1 cellular context compared by ENCODE assay signal in the genomic region with DNA sequence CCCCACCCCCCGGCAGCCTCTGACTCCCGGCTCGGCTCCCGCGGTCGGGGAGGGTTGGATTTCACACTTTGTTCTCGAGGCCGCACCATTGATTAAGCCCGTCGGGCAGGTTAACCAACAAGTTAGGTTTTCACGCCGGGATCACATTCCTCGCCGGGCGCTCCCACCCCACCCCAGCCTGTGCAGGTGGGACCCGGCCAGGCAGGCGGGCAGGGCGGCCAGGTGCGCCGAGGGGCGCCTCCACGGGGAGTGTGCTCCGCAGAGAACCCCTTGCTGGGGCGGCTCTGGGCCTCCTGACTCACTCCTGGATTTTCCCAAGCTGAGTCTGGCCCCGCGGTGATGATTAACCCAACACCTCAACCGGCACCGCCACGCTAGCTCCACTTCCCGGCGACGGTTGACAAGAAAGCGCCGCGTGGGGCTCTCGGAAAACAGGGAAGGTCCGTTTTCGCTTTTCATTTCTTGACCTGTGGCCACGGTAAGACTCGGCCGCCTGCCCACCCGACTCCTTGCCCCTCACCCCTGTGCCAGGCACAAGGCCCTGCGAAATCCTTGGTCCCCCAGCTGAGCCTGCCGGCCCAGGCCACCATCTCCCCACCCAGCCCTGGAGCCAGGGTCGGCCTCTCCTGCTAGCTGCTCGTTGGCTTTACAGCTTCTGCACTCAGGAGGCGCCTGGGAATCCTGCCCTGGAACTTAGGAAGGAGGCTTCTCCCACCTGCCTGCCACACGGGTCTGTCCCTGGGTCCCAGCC.
TF ChIP-seq lines count a peak whose summit lies in the region.

No MANE protein-coding gene starts in this region.

TF ChIP-seq in WTC11, 78 proteins besides CTCF, POLR2A, EP300 and RAD21 (continued from another document):
- TF ChIP-seq, protein P1, sequence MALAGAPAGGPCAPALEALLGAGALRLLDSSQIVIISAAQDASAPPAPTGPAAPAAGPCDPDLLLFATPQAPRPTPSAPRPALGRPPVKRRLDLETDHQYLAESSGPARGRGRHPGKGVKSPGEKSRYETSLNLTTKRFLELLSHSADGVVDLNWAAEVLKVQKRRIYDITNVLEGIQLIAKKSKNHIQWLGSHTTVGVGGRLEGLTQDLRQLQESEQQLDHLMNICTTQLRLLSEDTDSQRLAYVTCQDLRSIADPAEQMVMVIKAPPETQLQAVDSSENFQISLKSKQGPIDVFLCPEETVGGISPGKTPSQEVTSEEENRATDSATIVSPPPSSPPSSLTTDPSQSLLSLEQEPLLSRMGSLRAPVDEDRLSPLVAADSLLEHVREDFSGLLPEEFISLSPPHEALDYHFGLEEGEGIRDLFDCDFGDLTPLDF (CRISPR knock-in tag; IDR thresholded peaks at IDR 0.05): no peak
- TF ChIP-seq EMX1 (CRISPR knock-in tag; IDR thresholded peaks at IDR 0.05): no peak
- TF ChIP-seq MAX (CRISPR knock-in tag; IDR thresholded peaks at IDR 0.05): peak; percentile 59
- TF ChIP-seq ELF4 (CRISPR knock-in tag; IDR thresholded peaks at IDR 0.05; ENCODE audit: low read depth): 0 out of 2 replicates have a peak, but pooled peaks have one; percentile 18
